Comparison of ENCODE assay signal across 10 cellular contexts in genomic region chrX:8730812-8731578, GRCh38. TPM values are rescaled to one million over a fixed set of nuclear protein-coding genes. Genes with fewer than 3 reads are reported as not detected.
DNase-seq lines count a peak whose midpoint lies in the region; ATAC-seq and TF ChIP-seq lines count a peak whose summit lies in the region.
"Had no signal": no experiment of that assay in that cellular context is flagged by ENCODE, and none has a peak within 500 bp of the region (broad histone marks: within the 10 kb centered on the region; RNA-seq: fewer than 3 reads in every experiment).

No MANE protein-coding gene starts in this region.

- H3K4me1 ChIP-seq in PC-3 (ENCODE audit: insufficient read depth, low read length): peaks cover 13% of the 10 kb centered on the region
- H3K4me1 ChIP-seq in body of pancreas: peaks cover 10% of the 10 kb centered on the region

- H3K4me2 ChIP-seq in PC-3 (ENCODE audit: low read length): peak overlapping the region; percentile 93

- H3K4me3 Mint-ChIP-seq in glutamatergic neuron (ENCODE audit: unreplicated experiment) (peak overlapping the region; percentile 82), osteocyte (ENCODE audit: unreplicated experiment) (peak overlapping the region; percentile 48), HFFc6 (no peak overlapping the region)

- TF ChIP-seq POLR2A in body of pancreas (IDR thresholded peaks at IDR 0.05): no peak

- no peak overlapping the region for H3K27ac Mint-ChIP-seq in glutamatergic neuron (ENCODE audit: unreplicated experiment)
- H3K27ac Mint-ChIP-seq in osteocyte (ENCODE audit: unreplicated experiment): no peak overlapping the region
- H3K27ac Mint-ChIP-seq in HFFc6: no peak overlapping the region

- H3K4me1 Mint-ChIP-seq in glutamatergic neuron (ENCODE audit: low read depth, unreplicated experiment) (no peaks in the 10 kb centered on the region), osteocyte (ENCODE audit: unreplicated experiment) (peaks cover 3% of the 10 kb centered on the region), HFFc6 (ENCODE audit: low read depth) (no peaks in the 10 kb centered on the region; the same call in 1 of the 2 replicates)

- no peaks in the 10 kb centered on the region for H3K9me2 ChIP-seq in PC-3 (replicated peaks; ENCODE audit: low read length)

- H3K27ac ChIP-seq in PC-3 (ENCODE audit: low read length) (no peak overlapping the region), body of pancreas (no peak overlapping the region)

- H3K36me3 Mint-ChIP-seq in glutamatergic neuron (ENCODE audit: unreplicated experiment): no peaks in the 10 kb centered on the region
- no peaks in the 10 kb centered on the region for H3K36me3 Mint-ChIP-seq in osteocyte (ENCODE audit: unreplicated experiment)
- no peaks in the 10 kb centered on the region for H3K36me3 Mint-ChIP-seq in HFFc6 (ENCODE audit: low read depth)

- H3K36me3 ChIP-seq in PC-3 (ENCODE audit: low read depth, low read length) (no peaks in the 10 kb centered on the region), body of pancreas (replicated peaks in 1 of 2; ENCODE audit: insufficient read depth in 1 of 2, low read depth in 2 of 2) (no peaks in the 10 kb centered on the region)

- peak overlapping the region; percentile 92 for H2AFZ ChIP-seq in PC-3 (ENCODE audit: low read length)

- ATAC-seq in PC-3: peak; percentile 18
- ATAC-seq in body of pancreas: no peak
- no peak for ATAC-seq in GM19023 (IDR thresholded peaks at IDR 0.05; ENCODE audit: unreplicated experiment)

- CTCF ChIA-PET in PC-3 (lab: Charles Lee): no interaction called here

- H3K9ac ChIP-seq in PC-3 (ENCODE audit: low read length): no peak overlapping the region

- 0% methylated on average over 10 to 28 of the region's 70 CpGs for WGBS in body of pancreas, 2 donors

- no peaks in the 10 kb centered on the region for H3K79me2 ChIP-seq in PC-3 (ENCODE audit: low read length)

- H3K27me3 ChIP-seq in PC-3 (ENCODE audit: low read length) (peaks cover 17% of the 10 kb centered on the region; the same call in 1 of the 2 replicates), body of pancreas (no peaks in the 10 kb centered on the region)

- DNase-seq in AG09309 (ENCODE audit: low read depth): no peak
- peak; percentile 3 for DNase-seq in PC-3
- peak; percentile 28 for DNase-seq in glutamatergic neuron
- DNase-seq in osteocyte (ENCODE audit: extremely low spot score, unreplicated experiment): no peak
- DNase-seq in activated CD4-positive, alpha-beta T cell treated with anti-CD3 and anti-CD28 coated beads for 4 hours: no peak
- DNase-seq in HFFc6: no peak
- no peak for DNase-seq in body of pancreas
- DNase-seq: DND-41, NCI-H1694 had no signal

- POLR2A ChIA-PET in PC-3 (lab: Charles Lee; ENCODE audit: unreplicated experiment): interaction anchor here (0.5 kb wide), 1 partner anchor 125 kb away, joined by 4 read pairs; no protein-coding TSS in a partner anchor

- H3K9me3 ChIP-seq in PC-3 (ENCODE audit: low read length): no peaks in the 10 kb centered on the region
- no peaks in the 10 kb centered on the region for H3K9me3 ChIP-seq in body of pancreas

- no peaks in the 10 kb centered on the region for H4K20me1 ChIP-seq in PC-3 (ENCODE audit: low read length)

- H3K4me3 ChIP-seq in AG09309 (ENCODE audit: control insufficient read depth, low read depth, low read length) (peak overlapping the region; percentile 41), PC-3 (ENCODE audit: low read length) (peak overlapping the region; percentile 79), body of pancreas (no peak overlapping the region)

- no peaks in the 10 kb centered on the region for H3F3A ChIP-seq in PC-3 (ENCODE audit: low read length, unreplicated experiment)

- H3K27me3 Mint-ChIP-seq in glutamatergic neuron (ENCODE audit: unreplicated experiment) (peaks cover 6% of the 10 kb centered on the region), osteocyte (ENCODE audit: unreplicated experiment) (peaks cover 35% of the 10 kb centered on the region), HFFc6 (ENCODE audit: insufficient read depth) (peaks cover 13% of the 10 kb centered on the region)

- no peak for TF ChIP-seq CTCF in AG09309 (IDR thresholded peaks at IDR 0.05; ENCODE audit: control insufficient read depth, insufficient read depth, low read depth, low read length, missing control alignments)
- TF ChIP-seq CTCF in PC-3 (conservative IDR thresholded peaks at IDR 0.05; ENCODE audit: low read depth, low read length): no peak
- TF ChIP-seq CTCF in glutamatergic neuron (IDR thresholded peaks at IDR 0.05; ENCODE audit: partially characterized antibody, unreplicated experiment): no peak
- no peak for TF ChIP-seq CTCF in osteocyte (IDR thresholded peaks at IDR 0.05)
- TF ChIP-seq CTCF in HFFc6 (IDR thresholded peaks at IDR 0.05): no peak
- TF ChIP-seq CTCF in body of pancreas (IDR thresholded peaks at IDR 0.05): no peak

- intact Hi-C loops in PC-3 (cut with micrococcal nuclease) (no loop called here), body of pancreas (cut with DNase I) (no loop called here)

- no TSS peak for BruUV-seq in PC-3 (replicated peaks; lab: Mats Ljungman, UMichigan)

- H3K9me3 Mint-ChIP-seq in glutamatergic neuron (ENCODE audit: unreplicated experiment): peaks cover 1% of the 10 kb centered on the region
- no peaks in the 10 kb centered on the region for H3K9me3 Mint-ChIP-seq in osteocyte (ENCODE audit: unreplicated experiment)
- H3K9me3 Mint-ChIP-seq in HFFc6: no peaks in the 10 kb centered on the region

RNA-seq across cellular contexts. Expression of gene ANOS1, which starts 0.9 kb away (rescaled TPM):
- total RNA-seq in PC-3 (2014; rRNA removed): 1.8 and 3.5 TPM in 2 replicates
- total RNA-seq in glutamatergic neuron (ENCODE audit: unreplicated experiment): 1.0 TPM
- 0.08 TPM in 2 replicates for total RNA-seq in osteocyte
- total RNA-seq in HFFc6 (2021; fragmentation: NEBNext Ultra II Directional; extraction: Animal tissue kit (Norgen Biotek cat#: 25700)): under 1 TPM in 3 of 6 experiments, not detected in 3; 0.02 to 0.12 (median 0.07) TPM
- total RNA-seq in body of pancreas: under 1 TPM in 1 of 2 donors, not detected in 1; 0.52 TPM

Comparison
In these comparisons a context has a peak if more than half of its experiments do, and no peak if none do; other contexts are left out.
1. DNase-seq: peak in PC-3 (single experiment) and glutamatergic neuron (single experiment); none in AG09309 (single experiment), osteocyte (single experiment), activated CD4-positive, alpha-beta T cell treated with anti-CD3 and anti-CD28 coated beads for 4 hours (0 of 2), HFFc6 (single experiment) and body of pancreas (0 of 4).
2. H3K4me3 ChIP-seq: peak in AG09309 (single experiment) and PC-3 (single experiment); none in body of pancreas (0 of 2).